18 cellular contexts compared by ENCODE assay signal in genomic region chr2:96315005-96315399, GRCh38. TPM values are rescaled to one million over a fixed set of nuclear protein-coding genes. Genes with fewer than 3 reads are reported as not detected.
DNase-seq lines count a peak whose midpoint lies in the region; ATAC-seq, FAIRE-seq and TF ChIP-seq lines count a peak whose summit lies in the region.
"Had no signal": no experiment of that assay in that cellular context is flagged by ENCODE, and none has a peak within 500 bp of the region (broad histone marks: within the 10 kb centered on the region; RNA-seq: fewer than 3 reads in every experiment).

No MANE protein-coding gene starts in this region.

- POLR2A ChIA-PET in activated CD4-positive, alpha-beta memory T cell treated with anti-CD3 and anti-CD28 coated beads, Interleukin-2, amount 10 ng/mL, durations not matched to agents 7 days and 5 days (lab: Charles Lee), result interaction anchor here (0.7 to 3.1 kb wide), 7 partner anchors 10 to 322 kb away, joined by 3 to 24 read pairs (median 8); partner anchors contain the start of genes ITPRIPL1, NCAPH and SNRNP200
- POLR2A ChIA-PET in GM10248 (lab: Yijun Ruan, JAX), result no interaction called here

- FAIRE-seq in kidney (lab: Jason Lieb, UNC), result no peak

- peaks cover 50% of the 10 kb centered on the region for H3K4me1 Mint-ChIP-seq in stimulated activated naive CD8-positive, alpha-beta T cell treated with anti-CD3 and anti-CD28 coated beads, Interleukin-15, Interleukin-2, amounts not matched to agents 100 ng/mL and 50 ng/mL, for 24 hours (ENCODE audit: low read depth)
- peaks cover 62% of the 10 kb centered on the region for H3K4me1 Mint-ChIP-seq in activated CD4-positive, alpha-beta memory T cell treated with anti-CD3 and anti-CD28 coated beads, Interleukin-2, amount 10 ng/mL, durations not matched to agents 7 days and 5 days
- H3K4me1 Mint-ChIP-seq in immature natural killer cell, result peaks cover 52 to 74% of the 10 kb centered on the region in 2 donors

- H3K27me3 Mint-ChIP-seq in stimulated activated naive CD8-positive, alpha-beta T cell treated with anti-CD3 and anti-CD28 coated beads, Interleukin-15, Interleukin-2, amounts not matched to agents 100 ng/mL and 50 ng/mL, for 24 hours, result no peaks in the 10 kb centered on the region
- H3K27me3 Mint-ChIP-seq in activated CD4-positive, alpha-beta memory T cell treated with anti-CD3 and anti-CD28 coated beads, Interleukin-2, amount 10 ng/mL, durations not matched to agents 7 days and 5 days, result no peaks in the 10 kb centered on the region
- no peaks in the 10 kb centered on the region for H3K27me3 Mint-ChIP-seq in immature natural killer cell (ENCODE audit: low read depth in 3 of 3)

- H3K36me3 ChIP-seq in kidney (ENCODE audit: control insufficient read depth in 1 of 2, insufficient read depth in 2 of 2, low read length in 2 of 2), result no peaks in the 10 kb centered on the region

- H3K4me3 Mint-ChIP-seq in stimulated activated naive CD8-positive, alpha-beta T cell treated with anti-CD3 and anti-CD28 coated beads, Interleukin-15, Interleukin-2, amounts not matched to agents 100 ng/mL and 50 ng/mL, for 24 hours, result no peak overlapping the region
- H3K4me3 Mint-ChIP-seq in activated CD4-positive, alpha-beta memory T cell treated with anti-CD3 and anti-CD28 coated beads, Interleukin-2, amount 10 ng/mL, durations not matched to agents 7 days and 5 days, result no peak overlapping the region
- peak overlapping the region; percentile 72 to 88 (median 87) for H3K4me3 Mint-ChIP-seq in immature natural killer cell

- H3K4me3 ChIP-seq in kidney (ENCODE audit: low read length in 2 of 2), result no peak overlapping the region
- H3K4me3 ChIP-seq: lung had no signal

- no peaks in the 10 kb centered on the region for H3K9me3 ChIP-seq in kidney (ENCODE audit: control insufficient read depth in 1 of 2, low read length in 2 of 2)

- peak overlapping the region; percentile 84 for H3K27ac Mint-ChIP-seq in stimulated activated naive CD8-positive, alpha-beta T cell treated with anti-CD3 and anti-CD28 coated beads, Interleukin-15, Interleukin-2, amounts not matched to agents 100 ng/mL and 50 ng/mL, for 24 hours
- H3K27ac Mint-ChIP-seq in activated CD4-positive, alpha-beta memory T cell treated with anti-CD3 and anti-CD28 coated beads, Interleukin-2, amount 10 ng/mL, durations not matched to agents 7 days and 5 days, result peak overlapping the region; percentile 93
- peak overlapping the region; percentile 85 to 96 (median 94) for H3K27ac Mint-ChIP-seq in immature natural killer cell

- no peak overlapping the region for H3K27ac ChIP-seq in kidney (ENCODE audit: low read depth in 2 of 2, low read length in 2 of 2)
- H3K27ac ChIP-seq: epithelial cell of prostate had no signal

- H3K36me3 Mint-ChIP-seq in stimulated activated naive CD8-positive, alpha-beta T cell treated with anti-CD3 and anti-CD28 coated beads, Interleukin-15, Interleukin-2, amounts not matched to agents 100 ng/mL and 50 ng/mL, for 24 hours (ENCODE audit: low read depth), result no peaks in the 10 kb centered on the region
- peaks cover 37% of the 10 kb centered on the region for H3K36me3 Mint-ChIP-seq in activated CD4-positive, alpha-beta memory T cell treated with anti-CD3 and anti-CD28 coated beads, Interleukin-2, amount 10 ng/mL, durations not matched to agents 7 days and 5 days (ENCODE audit: low read depth)
- H3K36me3 Mint-ChIP-seq in immature natural killer cell, result peaks cover 0 to 15% (median 14%) of the 10 kb centered on the region in 3 donors

- no peak for DNase-seq in stimulated activated naive CD8-positive, alpha-beta T cell treated with anti-CD3 and anti-CD28 coated beads, Interleukin-15, Interleukin-2, amounts not matched to agents 100 U/mL and 50 U/mL, for 24 hours
- no peak for DNase-seq in activated CD4-positive, alpha-beta memory T cell treated with anti-CD3 and anti-CD28 coated beads, Interleukin-2, amount 10 ng/mL, durations not matched to agents 7 days and 5 days
- DNase-seq in immature natural killer cell (no peak), GM10248 (ENCODE audit: extremely low spot score) (no peak), kidney (no peak), hepatic stellate cell (ENCODE audit: low spot score) (no peak)
- DNase-seq: activated CD4-positive, alpha-beta T cell treated with anti-CD3 and anti-CD28 coated beads for 1 hour; activated T-cell treated with anti-CD3 and anti-CD28 coated beads, Interleukin-2, amount 50 U/mL, for 4 hours; aorta; cortex of kidney; DMS 273 treated with DMSO at 0.1 percent for 48 hours; NCI-H2029 had no signal

- CTCF ChIA-PET in activated CD4-positive, alpha-beta memory T cell treated with anti-CD3 and anti-CD28 coated beads, Interleukin-2, amount 10 ng/mL, durations not matched to agents 7 days and 5 days (lab: Charles Lee), result interaction anchor here (0.7 to 1.2 kb wide), 2 partner anchors 30 to 48 kb away, joined by 3 read pairs; no protein-coding TSS in a partner anchor
- CTCF ChIA-PET in GM10248 (lab: Yijun Ruan, JAX), result interaction anchor here (1.5 kb wide), 1 partner anchor 173 kb away, joined by 4 read pairs; no protein-coding TSS in a partner anchor

- ATAC-seq in stimulated activated naive CD8-positive, alpha-beta T cell treated with anti-CD3 and anti-CD28 coated beads, Interleukin-15, Interleukin-2, amounts not matched to agents 100 U/mL and 50 U/mL, for 24 hours, result no peak
- ATAC-seq in GM21825 (IDR thresholded peaks at IDR 0.05; ENCODE audit: unreplicated experiment), result no peak

- no peaks in the 10 kb centered on the region for H3K4me1 ChIP-seq in kidney (ENCODE audit: control insufficient read depth in 1 of 2, insufficient read depth in 1 of 2, low read depth in 1 of 2, low read length in 2 of 2)

- TF ChIP-seq CTCF in GM10248 (IDR thresholded peaks at IDR 0.05; ENCODE audit: control extremely low read depth, extremely low read depth, low read depth, missing control alignments) (no peak), kidney (IDR thresholded peaks at IDR 0.05; ENCODE audit: borderline replicate concordance, extremely low read depth, insufficient read depth) (no peak)

- H3K9me3 Mint-ChIP-seq in stimulated activated naive CD8-positive, alpha-beta T cell treated with anti-CD3 and anti-CD28 coated beads, Interleukin-15, Interleukin-2, amounts not matched to agents 100 ng/mL and 50 ng/mL, for 24 hours, result no peaks in the 10 kb centered on the region
- H3K9me3 Mint-ChIP-seq in activated CD4-positive, alpha-beta memory T cell treated with anti-CD3 and anti-CD28 coated beads, Interleukin-2, amount 10 ng/mL, durations not matched to agents 7 days and 5 days, result no peaks in the 10 kb centered on the region
- no peaks in the 10 kb centered on the region for H3K9me3 Mint-ChIP-seq in immature natural killer cell
- H3K9me3 Mint-ChIP-seq: activated T-cell treated with anti-CD3 and anti-CD28 coated beads, Interleukin-2, amount 50 U/mL, for 4 hours had no signal

- intact Hi-C loops in kidney (cut with DNase I), result no loop called here

- no peak overlapping the region for H3K9ac ChIP-seq in kidney (ENCODE audit: low read length in 2 of 2)

RNA-seq across cellular contexts. Expression of gene SNRNP200, which starts 9.7 kb away (rescaled TPM):
- total RNA-seq in activated CD4-positive, alpha-beta memory T cell treated with anti-CD3 and anti-CD28 coated beads, Interleukin-2, amount 10 ng/mL, durations not matched to agents 7 days and 5 days, result 100 to 1,000 TPM; 149 to 156 TPM
- polyA plus RNA-seq in immature natural killer cell, result 100 to 1,000 TPM in 1 of 3 donors, 10 to 100 TPM in 2; 42.3 to 105 (median 46.6) TPM
- total RNA-seq in kidney, result 118 TPM
- 46.7 TPM for polyA plus RNA-seq in kidney (ENCODE audit: insufficient read depth, low read depth, low replicate concordance)

RNA-seq across cellular contexts. Expression of gene ITPRIPL1, which starts 10.1 kb away (rescaled TPM):
- 10 to 100 TPM; 43.7 to 46.3 TPM for total RNA-seq in activated CD4-positive, alpha-beta memory T cell treated with anti-CD3 and anti-CD28 coated beads, Interleukin-2, amount 10 ng/mL, durations not matched to agents 7 days and 5 days
- polyA plus RNA-seq in immature natural killer cell (10 to 100 TPM; 17.2 to 39.1 (median 33.0) TPM), kidney (ENCODE audit: insufficient read depth, low read depth, low replicate concordance) (0.73 TPM)
- total RNA-seq in kidney, result 1.2 TPM
- total RNA-seq: NCI-H460 had no signal
- polyA plus RNA-seq: neural cell had no signal

RNA-seq across cellular contexts. Expression of gene NCAPH, which starts 20.6 kb away (rescaled TPM):
- total RNA-seq in activated CD4-positive, alpha-beta memory T cell treated with anti-CD3 and anti-CD28 coated beads, Interleukin-2, amount 10 ng/mL, durations not matched to agents 7 days and 5 days, result 10 to 100 TPM; 79.6 to 89.4 TPM
- polyA plus RNA-seq in immature natural killer cell, result 1 to 10 TPM in 2 of 3 donors, not detected in 1; 1.6 to 2.0 TPM
- total RNA-seq in kidney, result 0.72 TPM
- polyA plus RNA-seq in kidney (ENCODE audit: insufficient read depth, low read depth, low replicate concordance), result 0.17 TPM

RNA-seq across cellular contexts. Expression of gene CIAO1, which starts 49.0 kb away (rescaled TPM):
- 10 to 100 TPM; 64.4 to 67.4 TPM for total RNA-seq in activated CD4-positive, alpha-beta memory T cell treated with anti-CD3 and anti-CD28 coated beads, Interleukin-2, amount 10 ng/mL, durations not matched to agents 7 days and 5 days
- polyA plus RNA-seq in immature natural killer cell (100 to 1,000 TPM in 2 of 3 donors, 10 to 100 TPM in 1; 92.2 to 142 (median 134) TPM), kidney (ENCODE audit: insufficient read depth, low read depth, low replicate concordance) (48.2 TPM)
- 63.0 TPM for total RNA-seq in kidney

RNA-seq across cellular contexts. Expression of gene TMEM127, which starts 49.2 kb away (rescaled TPM):
- total RNA-seq in activated CD4-positive, alpha-beta memory T cell treated with anti-CD3 and anti-CD28 coated beads, Interleukin-2, amount 10 ng/mL, durations not matched to agents 7 days and 5 days, result 10 to 100 TPM; 42.4 to 44.0 TPM
- 10 to 100 TPM; 24.6 to 57.7 (median 31.3) TPM for polyA plus RNA-seq in immature natural killer cell
- 72.3 TPM for total RNA-seq in kidney
- polyA plus RNA-seq in kidney (ENCODE audit: insufficient read depth, low read depth, low replicate concordance), result 37.4 TPM

Comparison
In these comparisons a context has a peak if more than half of its experiments do, and no peak if none do; other contexts are left out.
1. H3K4me3 Mint-ChIP-seq: peak in immature natural killer cell (5 of 5); none in stimulated activated naive CD8-positive, alpha-beta T cell treated with anti-CD3 and anti-CD28 coated beads, Interleukin-15, Interleukin-2, amounts not matched to agents 100 ng/mL and 50 ng/mL, for 24 hours (single experiment) and activated CD4-positive, alpha-beta memory T cell treated with anti-CD3 and anti-CD28 coated beads, Interleukin-2, amount 10 ng/mL, durations not matched to agents 7 days and 5 days (single experiment).
2. RNA of gene ITPRIPL1, which starts 10.1 kb away (total RNA-seq): 43.7 to 46.3 TPM in activated CD4-positive, alpha-beta memory T cell treated with anti-CD3 and anti-CD28 coated beads, Interleukin-2, amount 10 ng/mL, durations not matched to agents 7 days and 5 days; 1.2 TPM in kidney (single experiment); every median in the first group is over 10 times any median in the second.
3. RNA of gene NCAPH, which starts 20.6 kb away (total RNA-seq): 79.6 to 89.4 TPM in activated CD4-positive, alpha-beta memory T cell treated with anti-CD3 and anti-CD28 coated beads, Interleukin-2, amount 10 ng/mL, durations not matched to agents 7 days and 5 days; 0.72 TPM in kidney (single experiment); every median in the first group is over 10 times any median in the second.
4. Peak in every context shown above with its lines, with median percentiles within 50 percentile points of each other: H3K27ac Mint-ChIP-seq.